In genomic region chrX:107676559-107677378, GRCh38 we compare ENCODE assay signal across 8 cellular contexts. TPM values are rescaled to one million over a fixed set of nuclear protein-coding genes. Genes with fewer than 3 reads are reported as not detected.
DNase-seq lines count a peak whose midpoint lies in the region; ATAC-seq, FAIRE-seq and TF ChIP-seq lines count a peak whose summit lies in the region.

No MANE protein-coding gene starts in this region.

- peaks cover 22% of the 10 kb centered on the region for H3K4me1 Mint-ChIP-seq in GM23338

- no peak overlapping the region for H3K27ac Mint-ChIP-seq in GM23338

- H3K4me1 ChIP-seq in GM23338 (ENCODE audit: insufficient read depth) (peaks cover 11% of the 10 kb centered on the region; the same call in 1 of the 2 replicates), endothelial cell of umbilical vein (ENCODE audit: control insufficient read depth, extremely low read depth, insufficient read depth, low read length) (peaks cover 25% of the 10 kb centered on the region), mucosa of stomach (ENCODE audit: control insufficient read depth, insufficient read depth, low read length) (peaks cover 38% of the 10 kb centered on the region)

- intact Hi-C loops in endothelial cell of umbilical vein (cut with micrococcal nuclease) = loop anchor here (1.0 to 5.0 kb wide), 4 partner anchors 9 to 454 kb away; no protein-coding TSS in a partner anchor

- peak overlapping the region; percentile 56; the same call in 1 of the 2 replicates for H2AFZ ChIP-seq in GM23338
- H2AFZ ChIP-seq in endothelial cell of umbilical vein (ENCODE audit: low read depth, low read length) = no peak overlapping the region

- H3K4me3 Mint-ChIP-seq in GM23338 = no peak overlapping the region

- FAIRE-seq in endothelial cell of umbilical vein (lab: Jason Lieb, UNC) = peak; percentile 84

- dilution Hi-C loops in endothelial cell of umbilical vein (cut with MboI; ENCODE audit: extremely low pct_ligation_motif_present, low sequenced_read_pairs) = no loop called here

- H3K9me2 ChIP-seq in GM23338 (ENCODE audit: insufficient read depth) = no peaks in the 10 kb centered on the region

- H3K27me3 ChIP-seq in BJ (ENCODE audit: control insufficient read depth, insufficient read depth, low read length) (no peaks in the 10 kb centered on the region), GM23338 (ENCODE audit: insufficient read depth) (no peaks in the 10 kb centered on the region), endothelial cell of umbilical vein (ENCODE audit: control insufficient read depth in 2 of 2, insufficient read depth in 2 of 2, low read length in 2 of 2) (no peaks in the 10 kb centered on the region), mucosa of stomach (ENCODE audit: control insufficient read depth, insufficient read depth, low read length) (no peaks in the 10 kb centered on the region)

- no peak overlapping the region for H3K4me2 ChIP-seq in GM23338
- peak overlapping the region; percentile 78 for H3K4me2 ChIP-seq in endothelial cell of umbilical vein (ENCODE audit: insufficient read depth, low read length)

- peaks cover 8% of the 10 kb centered on the region for H3K27me3 Mint-ChIP-seq in GM23338 (ENCODE audit: insufficient read depth, low read depth, poor library complexity)

- BruUV-seq in endothelial cell of umbilical vein (replicated peaks; lab: Mats Ljungman, UMichigan) = no TSS peak

- peak overlapping the region; percentile 77 for H3K9ac ChIP-seq in endothelial cell of umbilical vein (replicated peaks; ENCODE audit: extremely low read depth, insufficient read depth, low read length)
- peak overlapping the region; percentile 97 for H3K9ac ChIP-seq in mucosa of stomach (ENCODE audit: low read length)

- H3K27ac ChIP-seq in GM23338 (ENCODE audit: low read depth) = no peak overlapping the region
- H3K27ac ChIP-seq in endothelial cell of umbilical vein (ENCODE audit: insufficient read depth, low read depth, low read length) = peak overlapping the region; percentile 86
- peak overlapping the region; percentile 53 for H3K27ac ChIP-seq in substantia nigra (ENCODE audit: low read depth, low read length, poor library complexity, severe bottlenecking)

- no peaks in the 10 kb centered on the region for H3K9me1 ChIP-seq in endothelial cell of umbilical vein (replicated peaks; ENCODE audit: control insufficient read depth, extremely low read depth, insufficient read depth, low read length)

- H3K9me3 Mint-ChIP-seq in GM23338 = no peaks in the 10 kb centered on the region

- H3K4me3 ChIP-seq in BJ (ENCODE audit: low read depth, low read length) (peak overlapping the region; percentile 45), GM23338 (no peak overlapping the region), endothelial cell of umbilical vein (replicated peaks in 1 of 3; ENCODE audit: insufficient read depth in 1 of 3, low read depth in 1 of 3, low read length in 3 of 3) (peak overlapping the region; percentile 31 to 66 (median 44)), mucosa of stomach (ENCODE audit: low read length) (peak overlapping the region; percentile 74)

- H3K9me3 ChIP-seq in endothelial cell of umbilical vein (replicated peaks; ENCODE audit: control insufficient read depth, insufficient read depth, low read length) = no peaks in the 10 kb centered on the region
- H3K9me3 ChIP-seq in mucosa of stomach (ENCODE audit: control insufficient read depth, low read length) = no peaks in the 10 kb centered on the region

- H4K20me1 ChIP-seq in GM23338 (replicated peaks; ENCODE audit: insufficient read depth) (no peaks in the 10 kb centered on the region), endothelial cell of umbilical vein (replicated peaks; ENCODE audit: control insufficient read depth, extremely low read depth, insufficient read depth, low read length) (no peaks in the 10 kb centered on the region)

- CTCF ChIA-PET in BJ (lab: Yijun Ruan, JAX) (interaction anchor here (1.0 kb wide), 1 partner anchor 40 kb away, joined by 3 read pairs; no protein-coding TSS in a partner anchor), endothelial cell of umbilical vein (lab: Charles Lee) (interaction anchor here (0.8 to 6.1 kb wide), 4 partner anchors 10 to 101 kb away, joined by 3 to 142 read pairs (median 6); partner anchors contain the start of genes NCBP2L and TSC22D3)

- TF ChIP-seq CTCF in BJ (IDR thresholded peaks at IDR 0.05; ENCODE audit: insufficient read depth, low read depth, low read length) (0 out of 2 replicates have a peak, but pooled peaks have one; percentile 2), GM23338 (conservative IDR thresholded peaks at IDR 0.05; ENCODE audit: low read depth in 2 of 2) (no peak), endothelial cell of umbilical vein (IDR thresholded peaks at IDR 0.05; ENCODE audit: extremely low read depth in 1 of 2, insufficient read depth in 1 of 2, low read depth in 1 of 2, low read length in 2 of 2) (no peak)

- H3F3A ChIP-seq in GM23338 (replicated peaks; ENCODE audit: low read depth) = no peaks in the 10 kb centered on the region

- no peaks in the 10 kb centered on the region for H3K36me3 Mint-ChIP-seq in GM23338 (ENCODE audit: low read depth)

- peak; percentile 35 for ATAC-seq in GM23338

- H3K79me2 ChIP-seq in GM23338 (replicated peaks; ENCODE audit: insufficient read depth) (no peaks in the 10 kb centered on the region), endothelial cell of umbilical vein (ENCODE audit: control insufficient read depth, insufficient read depth, low read length) (peaks cover 4% of the 10 kb centered on the region)

- DNase-seq in BJ (ENCODE audit: low read depth) (peak; percentile 59), GM23338 (ENCODE audit: low spot score) (no peak), NCI-H82 treated with DMSO at 0.1 percent for 48 hours (lab: John Stamatoyannopoulos, UW; ENCODE audit: unreplicated experiment) (peak; percentile 77), endothelial cell of umbilical vein (ENCODE audit: low read depth, low spot score) (peak; percentile 82), substantia nigra (lab: John Stamatoyannopoulos, UW) (peak in 40 of 49 donors; percentile 1 to 66 (median 24)), NCI-H345 (lab: John Stamatoyannopoulos, UW) (no peak)
- DNase-seq in activated CD8-positive, alpha-beta memory T cell treated with anti-CD3 and anti-CD28 coated beads, Interleukin-2, amount 50 U/mL, for 4 hours = peak; percentile 50

- POLR2A ChIA-PET in BJ (lab: Charles Lee) (no interaction called here), endothelial cell of umbilical vein (lab: Charles Lee) (interaction anchor here (1.0 to 5.7 kb wide), 2 partner anchors 39 to 55 kb away, joined by 3 to 40 read pairs; no protein-coding TSS in a partner anchor)

- no peaks in the 10 kb centered on the region for H3K36me3 ChIP-seq in BJ (ENCODE audit: control insufficient read depth, insufficient read depth, low read length)
- H3K36me3 ChIP-seq in GM23338 (ENCODE audit: insufficient read depth) = no peaks in the 10 kb centered on the region
- H3K36me3 ChIP-seq in endothelial cell of umbilical vein (ENCODE audit: control insufficient read depth in 2 of 2, extremely low read depth in 1 of 2, insufficient read depth in 2 of 2, low read length in 2 of 2) = no peaks in the 10 kb centered on the region
- no peaks in the 10 kb centered on the region for H3K36me3 ChIP-seq in mucosa of stomach (ENCODE audit: control insufficient read depth, insufficient read depth, low read length)

- no peak for TF ChIP-seq POLR2A in endothelial cell of umbilical vein (IDR thresholded peaks at IDR 0.05; ENCODE audit: low read depth, low read length)

TF ChIP-seq in GM23338, 12 proteins besides CTCF, POLR2A, EP300 and RAD21 (continues in another document):
- TF ChIP-seq ZNF331 (CRISPR knock-in tag; IDR thresholded peaks at IDR 0.05; ENCODE audit: low read depth) (no peak), EZH2phosphoT487 (IDR thresholded peaks at IDR 0.05; ENCODE audit: unreplicated experiment) (no peak), STAT1 (IDR thresholded peaks at IDR 0.05; ENCODE audit: unreplicated experiment) (no peak), POLR2AphosphoS5 (IDR thresholded peaks at IDR 0.05; ENCODE audit: low read depth) (no peak)

TF ChIP-seq in endothelial cell of umbilical vein, 7 proteins besides CTCF, POLR2A, EP300 and RAD21:
- no peak for TF ChIP-seq EZH2 (IDR thresholded peaks at IDR 0.05; ENCODE audit: borderline replicate concordance, low read depth, low read length, severe bottlenecking)
- peak; percentile 76 for TF ChIP-seq MAX (IDR thresholded peaks at IDR 0.05; ENCODE audit: insufficient read depth, insufficient read length)
- peak; percentile 28 for TF ChIP-seq POLR2AphosphoS5 (IDR thresholded peaks at IDR 0.05; ENCODE audit: insufficient read depth, low read depth, low read length)
- no peak for TF ChIP-seq FOS (IDR thresholded peaks at IDR 0.05; ENCODE audit: borderline replicate concordance, insufficient read depth, low read length)
- TF ChIP-seq MYC (IDR thresholded peaks at IDR 0.05; ENCODE audit: low read depth, low read length) = peak; percentile 55

RNA-seq across cellular contexts. Expression of gene PRPS1, which starts 48.5 kb away (rescaled TPM):
- polyA plus RNA-seq in BJ (2011; rRNA removed) = 50.1 and 64.9 TPM in 2 replicates
- 22.1 and 32.3 TPM in 2 replicates for polyA minus RNA-seq in BJ (2011; rRNA and poly(A)+ RNA removed)
- 149 and 189 TPM in 2 replicates for total RNA-seq in GM23338 (2014; rRNA removed; shearing (Covaris generic))
- 91.1 and 93.6 TPM in 2 replicates for polyA plus RNA-seq in GM23338 (2016; fragmentation: Nextera tagmentation; extraction: Ambion mirVana)
- total RNA-seq in endothelial cell of umbilical vein = 36.8 and 38.7 TPM in 2 replicates
- polyA plus RNA-seq in endothelial cell of umbilical vein = 23.8 and 30.9 TPM in 2 replicates
- 31.9 and 38.3 TPM in 2 replicates for polyA plus RNA-seq in endothelial cell of umbilical vein (2011; cell fraction: cytosol; rRNA removed)
- 18.5 and 19.8 TPM in 2 replicates for polyA plus RNA-seq in endothelial cell of umbilical vein (2011; cell fraction: nucleus; rRNA removed)
- polyA plus RNA-seq in endothelial cell of umbilical vein (2012) = 37.5 and 46.7 TPM in 2 replicates
- polyA minus RNA-seq in endothelial cell of umbilical vein = 31.2 and 42.5 TPM in 2 replicates
- polyA minus RNA-seq in endothelial cell of umbilical vein (2011; cell fraction: cytosol; rRNA and poly(A)+ RNA removed) = 59.0 TPM
- polyA minus RNA-seq in endothelial cell of umbilical vein (2011; cell fraction: nucleus; rRNA and poly(A)+ RNA removed) = 13.0 and 14.1 TPM in 2 replicates

Comparison
In these comparisons a context has a peak if more than half of its experiments do, and no peak if none do; other contexts are left out.
1. DNase-seq: peak in BJ (single experiment), NCI-H82 treated with DMSO at 0.1 percent for 48 hours (single experiment), activated CD8-positive, alpha-beta memory T cell treated with anti-CD3 and anti-CD28 coated beads, Interleukin-2, amount 50 U/mL, for 4 hours (single experiment), endothelial cell of umbilical vein (single experiment) and substantia nigra (40 of 49); none in GM23338 (single experiment) and NCI-H345 (single experiment).